1 cellular context compared by ENCODE assay signal in genomic region chr2:152175368-152176112, GRCh38.
TF ChIP-seq lines count a peak whose summit lies in the region.

STAM2 (minus strand) TSS chr2:152175763; CDS start chr2:152175642, 121 bp downstream.

TF ChIP-seq in K562, 482 proteins besides CTCF, POLR2A, EP300 and RAD21 (continued from another document and continues in another):
- TF ChIP-seq ZNF518B (CRISPR knock-in tag; IDR thresholded peaks at IDR 0.05) (no peak), RBM25 (IDR thresholded peaks at IDR 0.05; ENCODE audit: low read depth, low read length, severe bottlenecking) (no peak), DMBX1 (CRISPR knock-in tag; IDR thresholded peaks at IDR 0.05; ENCODE audit: borderline replicate concordance) (no peak), FUS (optimal IDR thresholded peaks at IDR 0.05; ENCODE audit: low read depth, low read length) (no peak), CBFA2T2 (conservative IDR thresholded peaks at IDR 0.05) (no peak), ZNF398 (CRISPR knock-in tag; IDR thresholded peaks at IDR 0.05) (no peak), KDM1A (IDR thresholded peaks at IDR 0.05) (no peak), CHD2 (IDR thresholded peaks at IDR 0.05; ENCODE audit: low read depth, low read length) (no peak), ZKSCAN1 (IDR thresholded peaks at IDR 0.05; ENCODE audit: low read depth, low read length) (0 out of 2 replicates have a peak, but pooled peaks have one; percentile 8), HDAC8 (tag; IDR thresholded peaks at IDR 0.05) (peak; percentile 67; the same call in 1 of the 2 replicates), PHF20 (IDR thresholded peaks at IDR 0.05; ENCODE audit: partially characterized antibody) (peak; percentile 90), STAT5A (IDR thresholded peaks at IDR 0.05; ENCODE audit: borderline replicate concordance, low read length) (peak; percentile 38; the same call in 1 of the 2 replicates), FIP1L1 (IDR thresholded peaks at IDR 0.05; ENCODE audit: low read depth, low read length, poor library complexity, severe bottlenecking) (peak; percentile 97), ARID2 (IDR thresholded peaks at IDR 0.05) (no peak), TGIF2 (CRISPR knock-in tag; IDR thresholded peaks at IDR 0.05) (no peak), CREBBP (IDR thresholded peaks at IDR 0.05; ENCODE audit: low read depth, low read length) (no peak), HNRNPH1 (optimal IDR thresholded peaks at IDR 0.05; ENCODE audit: low read depth, low read length) (no peak), POLR2B (IDR thresholded peaks at IDR 0.05; ENCODE audit: low read depth, partially characterized antibody) (peak; percentile 96), E4F1 (CRISPR knock-in tag; IDR thresholded peaks at IDR 0.05; ENCODE audit: borderline replicate concordance) (no peak), DPF2 (IDR thresholded peaks at IDR 0.05) (peak; percentile 40; the same call in 1 of the 2 replicates), MTA3 (IDR thresholded peaks at IDR 0.05; ENCODE audit: borderline replicate concordance) (peak; percentile 97), ZC3H8 (IDR thresholded peaks at IDR 0.05) (no peak), CEBPZ (IDR thresholded peaks at IDR 0.05; ENCODE audit: borderline replicate concordance, low read depth, low read length) (no peak)
- TF ChIP-seq, protein P1, sequence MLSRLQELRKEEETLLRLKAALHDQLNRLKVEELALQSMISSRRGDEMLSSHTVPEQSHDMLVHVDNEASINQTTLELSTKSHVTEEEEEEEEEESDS (CRISPR knock-in tag; IDR thresholded peaks at IDR 0.05): no peak
- TF ChIP-seq, protein P2, sequence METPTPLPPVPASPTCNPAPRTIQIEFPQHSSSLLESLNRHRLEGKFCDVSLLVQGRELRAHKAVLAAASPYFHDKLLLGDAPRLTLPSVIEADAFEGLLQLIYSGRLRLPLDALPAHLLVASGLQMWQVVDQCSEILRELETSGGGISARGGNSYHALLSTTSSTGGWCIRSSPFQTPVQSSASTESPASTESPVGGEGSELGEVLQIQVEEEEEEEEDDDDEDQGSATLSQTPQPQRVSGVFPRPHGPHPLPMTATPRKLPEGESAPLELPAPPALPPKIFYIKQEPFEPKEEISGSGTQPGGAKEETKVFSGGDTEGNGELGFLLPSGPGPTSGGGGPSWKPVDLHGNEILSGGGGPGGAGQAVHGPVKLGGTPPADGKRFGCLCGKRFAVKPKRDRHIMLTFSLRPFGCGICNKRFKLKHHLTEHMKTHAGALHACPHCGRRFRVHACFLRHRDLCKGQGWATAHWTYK (CRISPR knock-in tag; IDR thresholded peaks at IDR 0.05): 0 out of 2 replicates have a peak, but pooled peaks have one; percentile 72
- TF ChIP-seq, protein P3, sequence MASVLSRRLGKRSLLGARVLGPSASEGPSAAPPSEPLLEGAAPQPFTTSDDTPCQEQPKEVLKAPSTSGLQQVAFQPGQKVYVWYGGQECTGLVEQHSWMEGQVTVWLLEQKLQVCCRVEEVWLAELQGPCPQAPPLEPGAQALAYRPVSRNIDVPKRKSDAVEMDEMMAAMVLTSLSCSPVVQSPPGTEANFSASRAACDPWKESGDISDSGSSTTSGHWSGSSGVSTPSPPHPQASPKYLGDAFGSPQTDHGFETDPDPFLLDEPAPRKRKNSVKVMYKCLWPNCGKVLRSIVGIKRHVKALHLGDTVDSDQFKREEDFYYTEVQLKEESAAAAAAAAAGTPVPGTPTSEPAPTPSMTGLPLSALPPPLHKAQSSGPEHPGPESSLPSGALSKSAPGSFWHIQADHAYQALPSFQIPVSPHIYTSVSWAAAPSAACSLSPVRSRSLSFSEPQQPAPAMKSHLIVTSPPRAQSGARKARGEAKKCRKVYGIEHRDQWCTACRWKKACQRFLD (CRISPR knock-in tag; IDR thresholded peaks at IDR 0.05): 0 out of 2 replicates have a peak, but pooled peaks have one; percentile 22
- TF ChIP-seq, protein P4, sequence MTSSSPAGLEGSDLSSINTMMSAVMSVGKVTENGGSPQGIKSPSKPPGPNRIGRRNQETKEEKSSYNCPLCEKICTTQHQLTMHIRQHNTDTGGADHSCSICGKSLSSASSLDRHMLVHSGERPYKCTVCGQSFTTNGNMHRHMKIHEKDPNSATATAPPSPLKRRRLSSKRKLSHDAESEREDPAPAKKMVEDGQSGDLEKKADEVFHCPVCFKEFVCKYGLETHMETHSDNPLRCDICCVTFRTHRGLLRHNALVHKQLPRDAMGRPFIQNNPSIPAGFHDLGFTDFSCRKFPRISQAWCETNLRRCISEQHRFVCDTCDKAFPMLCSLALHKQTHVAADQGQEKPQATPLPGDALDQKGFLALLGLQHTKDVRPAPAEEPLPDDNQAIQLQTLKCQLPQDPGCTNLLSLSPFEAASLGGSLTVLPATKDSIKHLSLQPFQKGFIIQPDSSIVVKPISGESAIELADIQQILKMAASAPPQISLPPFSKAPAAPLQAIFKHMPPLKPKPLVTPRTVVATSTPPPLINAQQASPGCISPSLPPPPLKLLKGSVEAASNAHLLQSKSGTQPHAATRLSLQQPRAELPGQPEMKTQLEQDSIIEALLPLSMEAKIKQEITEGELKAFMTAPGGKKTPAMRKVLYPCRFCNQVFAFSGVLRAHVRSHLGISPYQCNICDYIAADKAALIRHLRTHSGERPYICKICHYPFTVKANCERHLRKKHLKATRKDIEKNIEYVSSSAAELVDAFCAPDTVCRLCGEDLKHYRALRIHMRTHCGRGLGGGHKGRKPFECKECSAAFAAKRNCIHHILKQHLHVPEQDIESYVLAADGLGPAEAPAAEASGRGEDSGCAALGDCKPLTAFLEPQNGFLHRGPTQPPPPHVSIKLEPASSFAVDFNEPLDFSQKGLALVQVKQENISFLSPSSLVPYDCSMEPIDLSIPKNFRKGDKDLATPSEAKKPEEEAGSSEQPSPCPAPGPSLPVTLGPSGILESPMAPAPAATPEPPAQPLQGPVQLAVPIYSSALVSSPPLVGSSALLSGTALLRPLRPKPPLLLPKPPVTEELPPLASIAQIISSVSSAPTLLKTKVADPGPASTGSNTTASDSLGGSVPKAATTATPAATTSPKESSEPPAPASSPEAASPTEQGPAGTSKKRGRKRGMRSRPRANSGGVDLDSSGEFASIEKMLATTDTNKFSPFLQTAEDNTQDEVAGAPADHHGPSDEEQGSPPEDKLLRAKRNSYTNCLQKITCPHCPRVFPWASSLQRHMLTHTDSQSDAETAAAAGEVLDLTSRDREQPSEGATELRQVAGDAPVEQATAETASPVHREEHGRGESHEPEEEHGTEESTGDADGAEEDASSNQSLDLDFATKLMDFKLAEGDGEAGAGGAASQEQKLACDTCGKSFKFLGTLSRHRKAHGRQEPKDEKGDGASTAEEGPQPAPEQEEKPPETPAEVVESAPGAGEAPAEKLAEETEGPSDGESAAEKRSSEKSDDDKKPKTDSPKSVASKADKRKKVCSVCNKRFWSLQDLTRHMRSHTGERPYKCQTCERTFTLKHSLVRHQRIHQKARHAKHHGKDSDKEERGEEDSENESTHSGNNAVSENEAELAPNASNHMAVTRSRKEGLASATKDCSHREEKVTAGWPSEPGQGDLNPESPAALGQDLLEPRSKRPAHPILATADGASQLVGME (CRISPR knock-in tag; IDR thresholded peaks at IDR 0.05): no peak
- TF ChIP-seq, protein P5, sequence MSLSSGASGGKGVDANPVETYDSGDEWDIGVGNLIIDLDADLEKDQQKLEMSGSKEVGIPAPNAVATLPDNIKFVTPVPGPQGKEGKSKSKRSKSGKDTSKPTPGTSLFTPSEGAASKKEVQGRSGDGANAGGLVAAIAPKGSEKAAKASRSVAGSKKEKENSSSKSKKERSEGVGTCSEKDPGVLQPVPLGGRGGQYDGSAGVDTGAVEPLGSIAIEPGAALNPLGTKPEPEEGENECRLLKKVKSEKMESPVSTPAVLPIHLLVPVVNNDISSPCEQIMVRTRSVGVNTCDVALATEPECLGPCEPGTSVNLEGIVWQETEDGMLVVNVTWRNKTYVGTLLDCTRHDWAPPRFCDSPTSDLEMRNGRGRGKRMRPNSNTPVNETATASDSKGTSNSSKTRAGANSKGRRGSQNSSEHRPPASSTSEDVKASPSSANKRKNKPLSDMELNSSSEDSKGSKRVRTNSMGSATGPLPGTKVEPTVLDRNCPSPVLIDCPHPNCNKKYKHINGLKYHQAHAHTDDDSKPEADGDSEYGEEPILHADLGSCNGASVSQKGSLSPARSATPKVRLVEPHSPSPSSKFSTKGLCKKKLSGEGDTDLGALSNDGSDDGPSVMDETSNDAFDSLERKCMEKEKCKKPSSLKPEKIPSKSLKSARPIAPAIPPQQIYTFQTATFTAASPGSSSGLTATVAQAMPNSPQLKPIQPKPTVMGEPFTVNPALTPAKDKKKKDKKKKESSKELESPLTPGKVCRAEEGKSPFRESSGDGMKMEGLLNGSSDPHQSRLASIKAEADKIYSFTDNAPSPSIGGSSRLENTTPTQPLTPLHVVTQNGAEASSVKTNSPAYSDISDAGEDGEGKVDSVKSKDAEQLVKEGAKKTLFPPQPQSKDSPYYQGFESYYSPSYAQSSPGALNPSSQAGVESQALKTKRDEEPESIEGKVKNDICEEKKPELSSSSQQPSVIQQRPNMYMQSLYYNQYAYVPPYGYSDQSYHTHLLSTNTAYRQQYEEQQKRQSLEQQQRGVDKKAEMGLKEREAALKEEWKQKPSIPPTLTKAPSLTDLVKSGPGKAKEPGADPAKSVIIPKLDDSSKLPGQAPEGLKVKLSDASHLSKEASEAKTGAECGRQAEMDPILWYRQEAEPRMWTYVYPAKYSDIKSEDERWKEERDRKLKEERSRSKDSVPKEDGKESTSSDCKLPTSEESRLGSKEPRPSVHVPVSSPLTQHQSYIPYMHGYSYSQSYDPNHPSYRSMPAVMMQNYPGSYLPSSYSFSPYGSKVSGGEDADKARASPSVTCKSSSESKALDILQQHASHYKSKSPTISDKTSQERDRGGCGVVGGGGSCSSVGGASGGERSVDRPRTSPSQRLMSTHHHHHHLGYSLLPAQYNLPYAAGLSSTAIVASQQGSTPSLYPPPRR (CRISPR knock-in tag; IDR thresholded peaks at IDR 0.05; ENCODE audit: borderline replicate concordance): no peak
